Comparison of ENCODE assay signal across 1 cellular context in the genomic region with DNA sequence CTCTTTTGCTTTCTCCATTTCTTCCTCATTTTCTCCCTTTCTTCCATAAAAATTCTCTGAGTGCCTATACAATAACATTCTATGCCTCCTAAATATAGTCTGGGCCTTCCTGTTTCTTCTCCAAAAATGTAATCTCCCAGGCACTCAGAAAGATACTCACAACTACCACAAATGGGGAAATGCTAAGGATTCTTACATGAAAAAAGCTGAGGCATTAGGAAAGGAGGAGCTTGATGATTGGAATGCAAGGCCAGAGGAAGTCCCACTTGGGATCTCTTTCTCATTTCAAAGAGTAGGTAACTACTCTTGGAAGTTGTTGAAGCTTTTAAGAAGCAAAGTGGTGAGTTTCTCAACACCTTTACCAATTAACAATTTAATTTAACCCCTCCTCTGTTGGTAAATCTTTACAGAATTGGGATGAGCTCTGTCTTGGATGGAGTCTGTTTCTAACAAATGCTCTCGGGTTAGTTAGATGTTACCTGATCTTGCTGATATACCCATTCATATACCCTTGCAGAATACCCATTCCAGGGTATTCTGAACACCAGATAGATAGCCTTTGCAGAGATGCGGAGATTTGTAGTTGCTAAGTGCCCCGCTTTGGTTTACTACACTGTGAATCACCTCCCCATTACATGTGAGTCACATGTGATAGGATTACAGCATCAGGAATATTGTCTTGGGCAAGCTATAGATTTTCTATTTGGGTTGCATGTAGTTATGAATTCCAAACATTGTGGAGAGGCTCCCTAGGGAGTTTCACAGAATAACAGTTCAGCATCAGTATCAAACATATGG.
TF ChIP-seq lines count a peak whose summit lies in the region.

No MANE protein-coding gene starts in this region.

TF ChIP-seq in HepG2, 621 proteins besides CTCF, POLR2A, EP300 and RAD21:
- TF ChIP-seq KDM5B (CRISPR knock-in tag; IDR thresholded peaks at IDR 0.05; ENCODE audit: borderline replicate concordance) (no peak), SALL1 (CRISPR knock-in tag; IDR thresholded peaks at IDR 0.05) (peak; percentile 36; the same call in 1 of the 2 replicates), TAF1 (CRISPR knock-in tag; IDR thresholded peaks at IDR 0.05) (0 out of 2 replicates have a peak, but pooled peaks have one; percentile 4), ZNF331 (CRISPR knock-in tag; IDR thresholded peaks at IDR 0.05) (0 out of 2 replicates have a peak, but pooled peaks have one; percentile 8), GFI1 (CRISPR knock-in tag; IDR thresholded peaks at IDR 0.05; ENCODE audit: borderline replicate concordance) (peak; percentile 48; the same call in 1 of the 2 replicates), RCOR2 (CRISPR knock-in tag; IDR thresholded peaks at IDR 0.05) (no peak; the same call in 1 of the 2 replicates), ZNF572 (CRISPR knock-in tag; IDR thresholded peaks at IDR 0.05) (no peak), GATAD1 (CRISPR knock-in tag; IDR thresholded peaks at IDR 0.05) (no peak), FOSL2 (CRISPR knock-in tag; IDR thresholded peaks at IDR 0.05) (peak; percentile 75), FOXK1 (CRISPR knock-in tag; IDR thresholded peaks at IDR 0.05; ENCODE audit: borderline replicate concordance, low read depth) (peak; percentile 12; the same call in 1 of the 2 replicates), NCOA2 (CRISPR knock-in tag; IDR thresholded peaks at IDR 0.05) (peak; percentile 30; the same call in 1 of the 2 replicates), TEAD3 (CRISPR knock-in tag; optimal IDR thresholded peaks at IDR 0.05; ENCODE audit: borderline replicate concordance) (peak; percentile 43), MIER3 (CRISPR knock-in tag; IDR thresholded peaks at IDR 0.05; ENCODE audit: borderline replicate concordance) (peak; percentile 19; the same call in 1 of the 2 replicates), SAP130 (CRISPR knock-in tag; IDR thresholded peaks at IDR 0.05; ENCODE audit: low read depth) (peak; percentile 35), SP4 (CRISPR knock-in tag; IDR thresholded peaks at IDR 0.05) (no peak), SALL2 (CRISPR knock-in tag; IDR thresholded peaks at IDR 0.05) (no peak), KMT2B (CRISPR knock-in tag; IDR thresholded peaks at IDR 0.05) (0 out of 2 replicates have a peak, but pooled peaks have one; percentile 37), KAT7 (CRISPR knock-in tag; IDR thresholded peaks at IDR 0.05; ENCODE audit: borderline replicate concordance) (0 out of 2 replicates have a peak, but pooled peaks have one; percentile 42), CEBPB (IDR thresholded peaks at IDR 0.05; ENCODE audit: borderline replicate concordance, low read depth, low read length) (peak; percentile 53; the same call in 1 of the 2 replicates), EEA1 (CRISPR knock-in tag; IDR thresholded peaks at IDR 0.05; ENCODE audit: borderline replicate concordance) (no peak), RARA (CRISPR knock-in tag; IDR thresholded peaks at IDR 0.05) (0 out of 2 replicates have a peak, but pooled peaks have one; percentile 18), TARDBP (CRISPR knock-in tag; IDR thresholded peaks at IDR 0.05) (peak; percentile 34; the same call in 1 of the 2 replicates), ZNF10 (CRISPR knock-in tag; IDR thresholded peaks at IDR 0.05; ENCODE audit: borderline replicate concordance, low read depth) (no peak), FIP1L1 (IDR thresholded peaks at IDR 0.05; ENCODE audit: borderline replicate concordance, insufficient read depth, low read depth, low read length) (no peak), KMT2A (CRISPR knock-in tag; IDR thresholded peaks at IDR 0.05) (peak; percentile 45; the same call in 1 of the 2 replicates), NFIC (IDR thresholded peaks at IDR 0.05; ENCODE audit: low read length) (peak; percentile 26), ZNF367 (CRISPR knock-in tag; IDR thresholded peaks at IDR 0.05; ENCODE audit: borderline replicate concordance) (no peak), KDM1A (CRISPR knock-in tag; IDR thresholded peaks at IDR 0.05) (no peak), GATAD2A (CRISPR knock-in tag; IDR thresholded peaks at IDR 0.05) (peak; percentile 56)
- TF ChIP-seq, protein P1, sequence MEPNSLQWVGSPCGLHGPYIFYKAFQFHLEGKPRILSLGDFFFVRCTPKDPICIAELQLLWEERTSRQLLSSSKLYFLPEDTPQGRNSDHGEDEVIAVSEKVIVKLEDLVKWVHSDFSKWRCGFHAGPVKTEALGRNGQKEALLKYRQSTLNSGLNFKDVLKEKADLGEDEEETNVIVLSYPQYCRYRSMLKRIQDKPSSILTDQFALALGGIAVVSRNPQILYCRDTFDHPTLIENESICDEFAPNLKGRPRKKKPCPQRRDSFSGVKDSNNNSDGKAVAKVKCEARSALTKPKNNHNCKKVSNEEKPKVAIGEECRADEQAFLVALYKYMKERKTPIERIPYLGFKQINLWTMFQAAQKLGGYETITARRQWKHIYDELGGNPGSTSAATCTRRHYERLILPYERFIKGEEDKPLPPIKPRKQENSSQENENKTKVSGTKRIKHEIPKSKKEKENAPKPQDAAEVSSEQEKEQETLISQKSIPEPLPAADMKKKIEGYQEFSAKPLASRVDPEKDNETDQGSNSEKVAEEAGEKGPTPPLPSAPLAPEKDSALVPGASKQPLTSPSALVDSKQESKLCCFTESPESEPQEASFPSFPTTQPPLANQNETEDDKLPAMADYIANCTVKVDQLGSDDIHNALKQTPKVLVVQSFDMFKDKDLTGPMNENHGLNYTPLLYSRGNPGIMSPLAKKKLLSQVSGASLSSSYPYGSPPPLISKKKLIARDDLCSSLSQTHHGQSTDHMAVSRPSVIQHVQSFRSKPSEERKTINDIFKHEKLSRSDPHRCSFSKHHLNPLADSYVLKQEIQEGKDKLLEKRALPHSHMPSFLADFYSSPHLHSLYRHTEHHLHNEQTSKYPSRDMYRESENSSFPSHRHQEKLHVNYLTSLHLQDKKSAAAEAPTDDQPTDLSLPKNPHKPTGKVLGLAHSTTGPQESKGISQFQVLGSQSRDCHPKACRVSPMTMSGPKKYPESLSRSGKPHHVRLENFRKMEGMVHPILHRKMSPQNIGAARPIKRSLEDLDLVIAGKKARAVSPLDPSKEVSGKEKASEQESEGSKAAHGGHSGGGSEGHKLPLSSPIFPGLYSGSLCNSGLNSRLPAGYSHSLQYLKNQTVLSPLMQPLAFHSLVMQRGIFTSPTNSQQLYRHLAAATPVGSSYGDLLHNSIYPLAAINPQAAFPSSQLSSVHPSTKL (CRISPR knock-in tag; IDR thresholded peaks at IDR 0.05), result peak; percentile 48; the same call in 1 of the 2 replicates
- TF ChIP-seq, protein P2, sequence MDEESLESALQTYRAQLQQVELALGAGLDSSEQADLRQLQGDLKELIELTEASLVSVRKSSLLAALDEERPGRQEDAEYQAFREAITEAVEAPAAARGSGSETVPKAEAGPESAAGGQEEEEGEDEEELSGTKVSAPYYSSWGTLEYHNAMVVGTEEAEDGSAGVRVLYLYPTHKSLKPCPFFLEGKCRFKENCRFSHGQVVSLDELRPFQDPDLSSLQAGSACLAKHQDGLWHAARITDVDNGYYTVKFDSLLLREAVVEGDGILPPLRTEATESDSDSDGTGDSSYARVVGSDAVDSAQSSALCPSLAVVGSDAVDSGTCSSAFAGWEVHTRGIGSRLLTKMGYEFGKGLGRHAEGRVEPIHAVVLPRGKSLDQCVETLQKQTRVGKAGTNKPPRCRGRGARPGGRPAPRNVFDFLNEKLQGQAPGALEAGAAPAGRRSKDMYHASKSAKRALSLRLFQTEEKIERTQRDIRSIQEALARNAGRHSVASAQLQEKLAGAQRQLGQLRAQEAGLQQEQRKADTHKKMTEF (CRISPR knock-in tag; IDR thresholded peaks at IDR 0.05), result peak; percentile 26; the same call in 1 of the 2 replicates
- TF ChIP-seq, protein P3, sequence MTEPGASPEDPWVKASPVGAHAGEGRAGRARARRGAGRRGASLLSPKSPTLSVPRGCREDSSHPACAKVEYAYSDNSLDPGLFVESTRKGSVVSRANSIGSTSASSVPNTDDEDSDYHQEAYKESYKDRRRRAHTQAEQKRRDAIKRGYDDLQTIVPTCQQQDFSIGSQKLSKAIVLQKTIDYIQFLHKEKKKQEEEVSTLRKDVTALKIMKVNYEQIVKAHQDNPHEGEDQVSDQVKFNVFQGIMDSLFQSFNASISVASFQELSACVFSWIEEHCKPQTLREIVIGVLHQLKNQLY (CRISPR knock-in tag; IDR thresholded peaks at IDR 0.05), result peak; percentile 72; the same call in 1 of the 2 replicates
- TF ChIP-seq, protein P4, sequence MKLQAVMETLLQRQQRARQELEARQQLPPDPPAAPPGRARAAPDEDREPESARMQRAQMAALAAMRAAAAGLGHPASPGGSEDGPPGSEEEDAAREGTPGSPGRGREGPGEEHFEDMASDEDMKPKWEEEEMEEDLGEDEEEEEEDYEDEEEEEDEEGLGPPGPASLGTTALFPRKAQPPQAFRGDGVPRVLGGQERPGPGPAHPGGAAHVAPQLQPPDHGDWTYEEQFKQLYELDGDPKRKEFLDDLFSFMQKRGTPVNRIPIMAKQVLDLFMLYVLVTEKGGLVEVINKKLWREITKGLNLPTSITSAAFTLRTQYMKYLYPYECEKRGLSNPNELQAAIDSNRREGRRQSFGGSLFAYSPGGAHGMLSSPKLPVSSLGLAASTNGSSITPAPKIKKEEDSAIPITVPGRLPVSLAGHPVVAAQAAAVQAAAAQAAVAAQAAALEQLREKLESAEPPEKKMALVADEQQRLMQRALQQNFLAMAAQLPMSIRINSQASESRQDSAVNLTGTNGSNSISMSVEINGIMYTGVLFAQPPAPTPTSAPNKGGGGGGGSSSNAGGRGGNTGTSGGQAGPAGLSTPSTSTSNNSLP (IDR thresholded peaks at IDR 0.05; ENCODE audit: low read depth, low read length), result peak; percentile 72; the same call in 1 of the 2 replicates
- TF ChIP-seq, protein P5, sequence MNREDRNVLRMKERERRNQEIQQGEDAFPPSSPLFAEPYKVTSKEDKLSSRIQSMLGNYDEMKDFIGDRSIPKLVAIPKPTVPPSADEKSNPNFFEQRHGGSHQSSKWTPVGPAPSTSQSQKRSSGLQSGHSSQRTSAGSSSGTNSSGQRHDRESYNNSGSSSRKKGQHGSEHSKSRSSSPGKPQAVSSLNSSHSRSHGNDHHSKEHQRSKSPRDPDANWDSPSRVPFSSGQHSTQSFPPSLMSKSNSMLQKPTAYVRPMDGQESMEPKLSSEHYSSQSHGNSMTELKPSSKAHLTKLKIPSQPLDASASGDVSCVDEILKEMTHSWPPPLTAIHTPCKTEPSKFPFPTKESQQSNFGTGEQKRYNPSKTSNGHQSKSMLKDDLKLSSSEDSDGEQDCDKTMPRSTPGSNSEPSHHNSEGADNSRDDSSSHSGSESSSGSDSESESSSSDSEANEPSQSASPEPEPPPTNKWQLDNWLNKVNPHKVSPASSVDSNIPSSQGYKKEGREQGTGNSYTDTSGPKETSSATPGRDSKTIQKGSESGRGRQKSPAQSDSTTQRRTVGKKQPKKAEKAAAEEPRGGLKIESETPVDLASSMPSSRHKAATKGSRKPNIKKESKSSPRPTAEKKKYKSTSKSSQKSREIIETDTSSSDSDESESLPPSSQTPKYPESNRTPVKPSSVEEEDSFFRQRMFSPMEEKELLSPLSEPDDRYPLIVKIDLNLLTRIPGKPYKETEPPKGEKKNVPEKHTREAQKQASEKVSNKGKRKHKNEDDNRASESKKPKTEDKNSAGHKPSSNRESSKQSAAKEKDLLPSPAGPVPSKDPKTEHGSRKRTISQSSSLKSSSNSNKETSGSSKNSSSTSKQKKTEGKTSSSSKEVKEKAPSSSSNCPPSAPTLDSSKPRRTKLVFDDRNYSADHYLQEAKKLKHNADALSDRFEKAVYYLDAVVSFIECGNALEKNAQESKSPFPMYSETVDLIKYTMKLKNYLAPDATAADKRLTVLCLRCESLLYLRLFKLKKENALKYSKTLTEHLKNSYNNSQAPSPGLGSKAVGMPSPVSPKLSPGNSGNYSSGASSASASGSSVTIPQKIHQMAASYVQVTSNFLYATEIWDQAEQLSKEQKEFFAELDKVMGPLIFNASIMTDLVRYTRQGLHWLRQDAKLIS (CRISPR knock-in tag; IDR thresholded peaks at IDR 0.05), result peak; percentile 47; the same call in 1 of the 2 replicates
- TF ChIP-seq, protein P6, sequence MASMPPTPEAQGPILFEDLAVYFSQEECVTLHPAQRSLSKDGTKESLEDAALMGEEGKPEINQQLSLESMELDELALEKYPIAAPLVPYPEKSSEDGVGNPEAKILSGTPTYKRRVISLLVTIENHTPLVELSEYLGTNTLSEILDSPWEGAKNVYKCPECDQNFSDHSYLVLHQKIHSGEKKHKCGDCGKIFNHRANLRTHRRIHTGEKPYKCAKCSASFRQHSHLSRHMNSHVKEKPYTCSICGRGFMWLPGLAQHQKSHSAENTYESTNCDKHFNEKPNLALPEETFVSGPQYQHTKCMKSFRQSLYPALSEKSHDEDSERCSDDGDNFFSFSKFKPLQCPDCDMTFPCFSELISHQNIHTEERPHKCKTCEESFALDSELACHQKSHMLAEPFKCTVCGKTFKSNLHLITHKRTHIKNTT (CRISPR knock-in tag; IDR thresholded peaks at IDR 0.05), result no peak
- TF ChIP-seq, protein P7, sequence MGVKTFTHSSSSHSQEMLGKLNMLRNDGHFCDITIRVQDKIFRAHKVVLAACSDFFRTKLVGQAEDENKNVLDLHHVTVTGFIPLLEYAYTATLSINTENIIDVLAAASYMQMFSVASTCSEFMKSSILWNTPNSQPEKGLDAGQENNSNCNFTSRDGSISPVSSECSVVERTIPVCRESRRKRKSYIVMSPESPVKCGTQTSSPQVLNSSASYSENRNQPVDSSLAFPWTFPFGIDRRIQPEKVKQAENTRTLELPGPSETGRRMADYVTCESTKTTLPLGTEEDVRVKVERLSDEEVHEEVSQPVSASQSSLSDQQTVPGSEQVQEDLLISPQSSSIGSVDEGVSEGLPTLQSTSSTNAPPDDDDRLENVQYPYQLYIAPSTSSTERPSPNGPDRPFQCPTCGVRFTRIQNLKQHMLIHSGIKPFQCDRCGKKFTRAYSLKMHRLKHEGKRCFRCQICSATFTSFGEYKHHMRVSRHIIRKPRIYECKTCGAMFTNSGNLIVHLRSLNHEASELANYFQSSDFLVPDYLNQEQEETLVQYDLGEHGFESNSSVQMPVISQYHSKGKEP (CRISPR knock-in tag; IDR thresholded peaks at IDR 0.05), result no peak
TF ChIP-seq in HepG2: peak in this region for 23.
